Comparison of ENCODE assay signal across 1 cellular context in the genomic region with DNA sequence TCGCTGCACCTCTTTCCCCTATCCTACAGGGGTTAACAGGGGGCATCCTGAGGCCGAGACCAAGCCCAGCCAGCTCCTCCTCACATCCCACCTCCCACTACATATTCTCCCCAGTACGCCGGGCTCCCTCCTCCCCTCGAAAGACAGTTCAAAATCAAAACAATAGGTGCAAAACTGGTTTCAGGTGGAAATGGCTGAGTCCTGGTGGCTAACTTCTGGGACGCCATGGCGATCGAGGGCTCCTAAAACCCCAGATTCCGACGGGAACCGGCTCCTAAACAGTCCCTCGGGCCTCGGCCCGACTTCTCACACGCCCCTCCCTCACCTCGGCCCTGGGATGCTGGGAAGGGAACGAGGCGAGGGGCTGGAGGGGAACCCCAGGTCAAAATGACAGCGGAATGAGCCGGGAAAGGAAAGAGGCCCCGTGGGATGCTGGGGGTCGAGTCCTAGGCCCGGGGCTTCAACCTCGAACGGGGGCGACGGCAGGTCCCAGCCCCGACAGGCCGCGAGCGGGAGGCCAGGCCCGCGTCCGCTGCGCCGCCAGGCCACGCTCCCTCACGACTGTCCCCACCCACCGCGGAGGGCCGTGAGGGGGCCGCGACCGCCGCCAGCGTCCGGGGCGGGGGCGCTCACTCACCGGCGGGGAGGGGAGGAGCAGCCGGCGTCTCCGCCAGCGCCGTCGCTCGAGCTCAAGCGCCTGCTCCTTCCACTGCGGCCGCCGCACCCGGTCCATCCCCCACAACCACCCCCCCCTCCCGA.
A peak's percentile ranks its signal among the peaks of the same experiment; 100 is the strongest.
TF ChIP-seq lines count a peak whose summit lies in the region.

No MANE protein-coding gene starts in this region.

TF ChIP-seq in endothelial cell of umbilical vein, 7 proteins besides CTCF, POLR2A, EP300 and RAD21:
- TF ChIP-seq, protein P1, sequence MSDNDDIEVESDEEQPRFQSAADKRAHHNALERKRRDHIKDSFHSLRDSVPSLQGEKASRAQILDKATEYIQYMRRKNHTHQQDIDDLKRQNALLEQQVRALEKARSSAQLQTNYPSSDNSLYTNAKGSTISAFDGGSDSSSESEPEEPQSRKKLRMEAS (IDR thresholded peaks at IDR 0.05; ENCODE audit: insufficient read depth, insufficient read length): no peak
- peak; percentile 65 for TF ChIP-seq POLR2AphosphoS5 (IDR thresholded peaks at IDR 0.05; ENCODE audit: insufficient read depth, low read depth, low read length)
